21 cellular contexts compared by ENCODE assay signal in genomic region chr6:68134796-68135195, GRCh38.
A peak's percentile ranks its signal among the peaks of the same experiment; 100 is the strongest.
DNase-seq lines count a peak whose midpoint lies in the region; ATAC-seq, FAIRE-seq and TF ChIP-seq lines count a peak whose summit lies in the region.
"Had no signal": no experiment of that assay in that cellular context is flagged by ENCODE, and none has a peak within 500 bp of the region (broad histone marks: within the 10 kb centered on the region; RNA-seq: fewer than 3 reads in every experiment).

No MANE protein-coding gene starts in this region.

- CTCF ChIA-PET in A673 (lab: Charles Lee), result no interaction called here

- no peak overlapping the region for H3K4me3 ChIP-seq in A673 (ENCODE audit: low read depth, low read length, poor library complexity, severe bottlenecking)
- H3K4me3 ChIP-seq: BLaER1 had no signal

- H3K27ac ChIP-seq in A673 (ENCODE audit: low read depth, low read length, poor library complexity, severe bottlenecking), result no peak overlapping the region
- H3K27ac ChIP-seq: BLaER1, KMS-11 had no signal

- no peaks in the 10 kb centered on the region for H3K4me1 ChIP-seq in A673 (ENCODE audit: insufficient read depth, low read length, poor library complexity, severe bottlenecking)
- H3K4me1 ChIP-seq: BLaER1 had no signal

- H3K27me3 ChIP-seq in A673 (replicated peaks; ENCODE audit: insufficient read depth, low read depth, low read length, poor library complexity), result no peaks in the 10 kb centered on the region
- H3K27me3 ChIP-seq: BLaER1 had no signal

- DNase-seq in H54 (ENCODE audit: insufficient read length, low spot score) (peak; percentile 5), MV-4-11 (lab: John Stamatoyannopoulos, UW) (peak; percentile 29), astrocyte of the hippocampus (ENCODE audit: low read depth, low spot score) (peak; percentile 51), iris pigment epithelial cell (ENCODE audit: low read depth) (peak; percentile 27), A673 (ENCODE audit: low spot score) (no peak), NCI-H2107 treated with DMSO at 0.1 percent for 48 hours (lab: John Stamatoyannopoulos, UW; ENCODE audit: unreplicated experiment) (no peak)
- DNase-seq: CD4-positive, CD25-positive, alpha-beta regulatory T cell; IMR-90; NCI-H1105; NCI-H1436 treated with DMSO at 0.1 percent for 48 hours; NCI-H187 treated with DMSO at 0.1 percent for 48 hours; NCI-H524 treated with DMSO at 0.1 percent for 48 hours; NCI-H774; SK-N-SH had no signal

- H3K36me3 ChIP-seq in A673 (ENCODE audit: insufficient read depth, low read length, poor library complexity, severe bottlenecking), result no peaks in the 10 kb centered on the region
- H3K36me3 ChIP-seq: BLaER1 had no signal

- H3K9me3 ChIP-seq in A673 (ENCODE audit: low read depth, low read length, poor library complexity, severe bottlenecking), result no peaks in the 10 kb centered on the region
- H3K9me3 ChIP-seq: BLaER1, SK-N-SH had no signal

- ATAC-seq in HG02870 (IDR thresholded peaks at IDR 0.05; ENCODE audit: unreplicated experiment) (no peak), GM18870 (IDR thresholded peaks at IDR 0.05; ENCODE audit: unreplicated experiment) (no peak)

- POLR2A ChIA-PET in A673 (lab: Charles Lee; ENCODE audit: low non-redundant PET), result no interaction called here

- TF ChIP-seq CTCF in A673 (conservative IDR thresholded peaks at IDR 0.05; ENCODE audit: low read depth, low read length), result no peak

- no peak for TF ChIP-seq POLR2A in H54 (IDR thresholded peaks at IDR 0.05; ENCODE audit: low read depth, low read length)

- FAIRE-seq in H54 (lab: Jason Lieb, UNC), result no peak
- FAIRE-seq: D721Med, GM18507, H1 had no signal

- intact Hi-C loops in A673 (cut with micrococcal nuclease; ENCODE audit: unreplicated experiment), result no loop called here

- no TSS peak for BruUV-seq in A673 (replicated peaks; lab: Mats Ljungman, UMichigan)

Comparison
In these comparisons a context has a peak if more than half of its experiments do, and no peak if none do; other contexts are left out.
1. DNase-seq: peak in H54 (single experiment), MV-4-11 (single experiment), astrocyte of the hippocampus (single experiment) and iris pigment epithelial cell (single experiment); none in A673 (single experiment) and NCI-H2107 treated with DMSO at 0.1 percent for 48 hours (single experiment).